8 cellular contexts compared by ENCODE assay signal in the genomic region with DNA sequence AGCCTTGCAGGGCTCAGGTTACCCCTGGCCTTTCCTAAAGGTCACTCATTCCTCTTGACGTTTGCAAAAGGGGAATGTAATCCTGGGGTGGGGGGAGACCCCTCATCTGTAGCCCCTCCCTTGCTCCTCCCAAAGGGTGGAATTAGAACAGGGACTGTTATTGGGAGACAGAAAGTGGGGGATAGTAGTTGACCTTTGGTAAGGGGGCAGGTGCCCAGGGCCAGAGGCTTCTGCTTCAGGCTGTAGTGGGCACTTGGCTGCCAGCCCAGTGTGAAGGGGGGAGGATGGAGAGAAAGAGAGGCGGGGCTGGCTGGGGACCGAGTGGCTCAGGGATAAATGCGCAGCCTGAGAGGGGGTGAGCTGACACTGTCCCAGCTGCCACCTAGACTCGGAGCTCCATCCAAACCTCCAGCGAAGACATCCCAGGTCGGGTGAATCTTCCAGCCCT. TPM values are rescaled to one million over a fixed set of nuclear protein-coding genes. Genes with fewer than 3 reads are reported as not detected.
DNase-seq lines count a peak whose midpoint lies in the region; ATAC-seq and TF ChIP-seq lines count a peak whose summit lies in the region.

Gene ENO3 (plus strand): TSS at position 363 of the 448 bp plus-strand sequence. CDS start 711 bp downstream, outside the sequence.

- no peaks in the 10 kb centered on the region for H3K9me3 Mint-ChIP-seq in naive B cell

- H3K27ac Mint-ChIP-seq in naive B cell, result peak within 1 kb of the TSS; percentile 59 to 98 (median 86)

- peak within 1 kb of the TSS; percentile 97 for H3K4me3 ChIP-seq in ectodermal cell (ENCODE audit: insufficient read depth, low read depth, low read length)

- H3K4me1 ChIP-seq in ectodermal cell (ENCODE audit: control insufficient read depth, insufficient read depth, low read length), result peaks cover 25% of the 10 kb centered on the region

- H3K4me1 Mint-ChIP-seq in naive B cell, result peaks cover 26 to 30% (median 27%) of the 10 kb centered on the region in 3 donors

- H3K9me3 ChIP-seq in ectodermal cell (ENCODE audit: control insufficient read depth, low read length), result no peaks in the 10 kb centered on the region

- WGBS in ectodermal cell, 2 experiments, result 14 to 19% methylated on average over 7 of the region's 7 CpGs

- H3K36me3 ChIP-seq in ectodermal cell (ENCODE audit: control insufficient read depth, insufficient read depth, low read length), result no peaks in the 10 kb centered on the region

- DNase-seq in NCI-H82 treated with DMSO at 0.1 percent for 48 hours (lab: John Stamatoyannopoulos, UW; ENCODE audit: unreplicated experiment) (peak; percentile 79), naive B cell (no peak), AG20443 (ENCODE audit: low spot score) (no peak)
- DNase-seq in effector CD4-positive, alpha-beta T cell, result no peak

- peak; percentile 15 for TF ChIP-seq POLR2A in GM19099 (IDR thresholded peaks at IDR 0.05; ENCODE audit: extremely low read depth, insufficient read length, low read depth)

- H3K27ac ChIP-seq in ectodermal cell (ENCODE audit: insufficient read depth, low read depth, low read length, poor library complexity, severe bottlenecking), result peak within 1 kb of the TSS; percentile 91

- ATAC-seq in naive B cell (ENCODE audit: low read depth in 2 of 2) (no peak), GM19023 (IDR thresholded peaks at IDR 0.05; ENCODE audit: unreplicated experiment) (no peak), HG03135 (IDR thresholded peaks at IDR 0.05; ENCODE audit: unreplicated experiment) (no peak)

- peak within 1 kb of the TSS; percentile 66 to 99 (median 86) for H3K4me3 Mint-ChIP-seq in naive B cell

- H3K27me3 ChIP-seq in ectodermal cell (ENCODE audit: control insufficient read depth, insufficient read depth, low read length, poor library complexity, severe bottlenecking), result no peaks in the 10 kb centered on the region

- peaks cover 8 to 12% of the 10 kb centered on the region in 2 donors for H3K36me3 Mint-ChIP-seq in naive B cell

- no peaks in the 10 kb centered on the region for H3K27me3 Mint-ChIP-seq in naive B cell

RNA-seq across cellular contexts. Expression of gene ENO3, which starts in this region (rescaled TPM):
- polyA plus RNA-seq in ectodermal cell (2013, experiment 1 of 4), result 87.1 TPM
- 101 TPM for polyA plus RNA-seq in ectodermal cell (2013, experiment 2 of 4)
- 70.5 TPM for polyA plus RNA-seq in ectodermal cell (2013, experiment 3 of 4)
- 78.5 TPM for polyA plus RNA-seq in ectodermal cell (2013, experiment 4 of 4)
- polyA plus RNA-seq in naive B cell (ENCODE audit: low read depth in 6 of 6), result 1 to 10 TPM in 4 of 6 donors, under 1 TPM in 1, not detected in 1; 0.79 to 3.2 (median 1.2) TPM
